Comparison of ENCODE assay signal across 8 cellular contexts in the genomic region with DNA sequence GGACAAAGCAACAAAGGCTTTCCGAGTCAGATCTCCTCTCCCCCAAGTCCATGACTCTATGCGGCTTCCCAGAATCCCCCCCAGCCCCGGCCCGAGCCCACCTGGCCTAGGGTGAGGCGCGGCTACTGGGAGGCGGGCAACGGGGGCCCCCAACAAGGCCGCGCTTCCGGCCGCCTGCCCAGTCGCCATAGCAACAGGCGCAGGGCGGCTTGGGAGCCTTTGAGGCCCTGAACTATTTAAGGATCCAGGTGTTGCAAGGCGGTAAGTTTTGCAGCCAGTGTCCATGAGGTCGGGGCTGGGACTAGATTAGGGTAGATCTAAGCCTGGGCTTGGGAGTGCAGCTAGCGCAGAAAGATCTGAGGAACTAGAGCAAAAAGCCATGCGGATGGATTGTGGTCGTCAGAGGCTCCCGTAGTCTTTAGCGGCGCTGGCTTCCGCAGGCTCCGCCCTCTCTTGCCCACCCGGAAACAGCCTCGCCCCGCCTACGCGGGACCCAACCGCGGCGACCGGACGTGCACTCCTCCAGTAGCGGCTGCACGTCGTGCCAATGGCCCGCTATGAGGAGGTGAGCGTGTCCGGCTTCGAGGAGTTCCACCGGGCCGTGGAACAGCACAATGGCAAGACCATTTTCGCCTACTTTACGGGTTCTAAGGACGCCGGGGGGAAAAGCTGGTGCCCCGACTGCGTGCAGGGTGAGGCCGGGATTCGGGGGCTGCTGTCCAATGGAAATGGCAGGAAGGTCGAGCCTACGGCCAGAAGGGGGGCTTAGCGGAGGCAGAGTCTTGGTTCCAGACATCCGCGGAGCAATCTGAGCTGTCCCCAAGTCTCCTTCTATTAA. TPM values are rescaled to one million over a fixed set of nuclear protein-coding genes. Genes with fewer than 3 reads are reported as not detected.
DNase-seq lines count a peak whose midpoint lies in the region; ATAC-seq, FAIRE-seq and TF ChIP-seq lines count a peak whose summit lies in the region.

A gene (minus strand): TSS at position 176 of the 838 bp plus-strand sequence. CDS start 5,608 bp downstream, outside the sequence.
A gene (plus strand): TSS at position 525 of the 838 bp plus-strand sequence. CDS start 23 bp downstream, at position 548.

- peaks cover 64% of the 10 kb centered on the region for H3K79me2 ChIP-seq in keratinocyte (ENCODE audit: control insufficient read depth, insufficient read depth, low read length)

- peak within 1 kb of the TSS; percentile 83 for H2AFZ ChIP-seq in keratinocyte (ENCODE audit: control insufficient read depth, low read length)

- H4K20me1 ChIP-seq in keratinocyte (ENCODE audit: control insufficient read depth, extremely low read depth, insufficient read depth, low read length): no peaks in the 10 kb centered on the region

- peak; percentile 92 for DNase-seq in AG08395 (ENCODE audit: low spot score)
- peak; percentile 56 to 82 for DNase-seq in NCI-H446 (lab: John Stamatoyannopoulos, UW)
- DNase-seq in activated CD4-positive, CD25-positive, alpha-beta regulatory T cell (lab: John Stamatoyannopoulos, UW): peak; percentile 72 to 84 (median 82)
- DNase-seq in central memory CD4-positive, alpha-beta T cell: peak; percentile 86
- peak; percentile 58 for DNase-seq in keratinocyte (ENCODE audit: low read depth, low spot score)
- DNase-seq in stimulated activated CD4-positive, alpha-beta T cell treated with anti-CD3 and anti-CD28 coated beads, Interleukin-12 subunit alpha, Interleukin-12 subunit beta, amount 100 ng/mL, for 48 hours (ENCODE audit: low read depth in 2 of 3, low spot score in 1 of 3): peak; percentile 90 to 92 (median 91)

- H3K36me3 ChIP-seq in keratinocyte (ENCODE audit: control insufficient read depth in 2 of 2, extremely low read depth in 1 of 2, insufficient read depth in 2 of 2, low read length in 2 of 2): peaks cover 2 to 14% of the 10 kb centered on the region in 2 experiments

- peak within 1 kb of the TSS; percentile 82 for H3K9ac ChIP-seq in keratinocyte (ENCODE audit: control insufficient read depth, extremely low read depth, insufficient read depth, low read length)

- ATAC-seq in GM18909 (IDR thresholded peaks at IDR 0.05; ENCODE audit: poor library complexity, unreplicated experiment) (peak; percentile 84), HG03175 (IDR thresholded peaks at IDR 0.05; ENCODE audit: unreplicated experiment) (peak; percentile 92)

- H3K27me3 ChIP-seq in keratinocyte (ENCODE audit: control insufficient read depth, extremely low read depth, insufficient read depth, low read length): no peaks in the 10 kb centered on the region

- dilution Hi-C loops in keratinocyte (cut with MboI; ENCODE audit: extremely low pct_ligation_motif_present, low sequenced_read_pairs): no loop called here

- peak within 1 kb of the TSS; percentile 76 to 89 (median 85) for H3K4me3 ChIP-seq in keratinocyte (ENCODE audit: control insufficient read depth in 2 of 3, extremely low read depth in 1 of 3, insufficient read depth in 2 of 3, low read depth in 1 of 3, low read length in 3 of 3)

- peaks cover 40% of the 10 kb centered on the region for H3K4me1 ChIP-seq in keratinocyte (ENCODE audit: control insufficient read depth, extremely low read depth, insufficient read depth, low read length)

- peak; percentile 85 for FAIRE-seq in keratinocyte (lab: Jason Lieb, UNC)

- peak within 1 kb of the TSS; percentile 97 for H3K4me2 ChIP-seq in keratinocyte (ENCODE audit: control insufficient read depth, extremely low read depth, insufficient read depth, low read depth, low read length)

- peaks cover 3% of the 10 kb centered on the region for H3K9me1 ChIP-seq in keratinocyte (ENCODE audit: control insufficient read depth, extremely low read depth, insufficient read depth, low read length)

- TF ChIP-seq CTCF in keratinocyte (optimal IDR thresholded peaks at IDR 0.05 in 1 of 3, IDR thresholded peaks at IDR 0.05 in 1 of 3, conservative IDR thresholded peaks at IDR 0.05 in 1 of 3; ENCODE audit: extremely low read depth in 1 of 3, insufficient read depth in 2 of 3, low read length in 3 of 3): no peak

- H3K9me3 ChIP-seq in keratinocyte (ENCODE audit: control insufficient read depth, low read depth, low read length): no peaks in the 10 kb centered on the region

- peak within 1 kb of the TSS; percentile 76 for H3K27ac ChIP-seq in keratinocyte (ENCODE audit: control insufficient read depth, insufficient read depth, low read length)

RNA-seq across cellular contexts. Expression of the first gene that starts in this region (rescaled TPM):
- polyA plus RNA-seq in keratinocyte: 6.6 to 11.6 TPM (median 8.3 TPM) in 3 replicates
- polyA plus RNA-seq in keratinocyte (2011; ENCODE audit: low read depth): 7.6 TPM
- 6.6 and 8.5 TPM in 2 replicates for polyA plus RNA-seq in keratinocyte (2011; cell fraction: cytosol; rRNA removed)
- 32.2 and 32.7 TPM in 2 replicates for polyA plus RNA-seq in keratinocyte (2011; cell fraction: nucleus; rRNA removed)
- polyA plus RNA-seq in keratinocyte (2012; ENCODE audit: low replicate concordance): 5.2 and 10.5 TPM in 2 replicates
- 6.0 to 14.7 TPM (median 10.8 TPM) in 3 replicates for polyA minus RNA-seq in keratinocyte
- polyA minus RNA-seq in keratinocyte (2011; cell fraction: cytosol; rRNA and poly(A)+ RNA removed): 3.8 TPM
- 13.2 and 27.2 TPM in 2 replicates for polyA minus RNA-seq in keratinocyte (2011; cell fraction: nucleus; rRNA and poly(A)+ RNA removed)

RNA-seq across cellular contexts. Expression of the second gene that starts in this region (rescaled TPM):
- 938 to 1,215 TPM (median 1,093 TPM) in 3 replicates for polyA plus RNA-seq in keratinocyte
- polyA plus RNA-seq in keratinocyte (2011; ENCODE audit: low read depth): 70.7 TPM
- polyA plus RNA-seq in keratinocyte (2011; cell fraction: cytosol; rRNA removed): 1,032 and 1,036 TPM in 2 replicates
- polyA plus RNA-seq in keratinocyte (2011; cell fraction: nucleus; rRNA removed): 399 and 521 TPM in 2 replicates
- 274 and 954 TPM in 2 replicates for polyA plus RNA-seq in keratinocyte (2012; ENCODE audit: low replicate concordance)
- polyA minus RNA-seq in keratinocyte: 120 to 199 TPM (median 154 TPM) in 3 replicates
- polyA minus RNA-seq in keratinocyte (2011; cell fraction: cytosol; rRNA and poly(A)+ RNA removed): 458 TPM
- 35.1 and 35.3 TPM in 2 replicates for polyA minus RNA-seq in keratinocyte (2011; cell fraction: nucleus; rRNA and poly(A)+ RNA removed)

Comparison
In these comparisons a context has a peak if more than half of its experiments do, and no peak if none do; other contexts are left out.
1. Peak in every context shown above with its lines: DNase-seq, ATAC-seq, H3K4me3 ChIP-seq and H3K27ac ChIP-seq.